1 cellular context compared by ENCODE assay signal in the genomic region with DNA sequence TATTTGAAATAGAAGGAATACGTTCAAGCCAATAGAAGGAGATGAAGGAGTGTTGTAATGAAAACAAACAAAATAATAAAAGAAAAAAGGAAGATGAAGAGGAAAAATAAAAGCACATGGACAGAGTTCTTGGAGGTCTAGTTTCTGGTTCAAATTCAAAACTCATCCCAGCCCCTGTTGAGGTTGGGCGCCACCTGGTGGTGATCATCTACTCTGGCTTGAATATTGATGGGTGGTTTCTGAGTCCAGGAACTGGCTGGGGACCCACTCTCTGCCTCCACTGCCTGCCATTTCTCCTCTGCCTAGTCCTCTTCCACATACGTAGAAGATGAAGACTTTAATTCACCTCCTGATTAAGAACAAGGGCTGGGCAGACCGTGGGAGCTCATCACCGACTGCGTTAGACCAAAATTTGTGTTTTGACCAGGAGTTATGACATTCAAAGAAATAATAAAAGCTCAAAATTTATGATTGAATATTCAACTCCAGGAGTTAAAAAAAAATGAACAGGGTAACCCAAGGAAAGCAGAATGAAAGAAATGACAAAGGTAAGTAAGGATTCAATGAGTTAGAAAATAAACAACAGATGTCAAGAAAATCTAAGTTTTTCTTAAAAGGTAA.
TF ChIP-seq lines count a peak whose summit lies in the region.

No MANE protein-coding gene starts in this region.

TF ChIP-seq in WTC11, 78 proteins besides CTCF, POLR2A, EP300 and RAD21 (continued from another document):
- TF ChIP-seq, protein P1, sequence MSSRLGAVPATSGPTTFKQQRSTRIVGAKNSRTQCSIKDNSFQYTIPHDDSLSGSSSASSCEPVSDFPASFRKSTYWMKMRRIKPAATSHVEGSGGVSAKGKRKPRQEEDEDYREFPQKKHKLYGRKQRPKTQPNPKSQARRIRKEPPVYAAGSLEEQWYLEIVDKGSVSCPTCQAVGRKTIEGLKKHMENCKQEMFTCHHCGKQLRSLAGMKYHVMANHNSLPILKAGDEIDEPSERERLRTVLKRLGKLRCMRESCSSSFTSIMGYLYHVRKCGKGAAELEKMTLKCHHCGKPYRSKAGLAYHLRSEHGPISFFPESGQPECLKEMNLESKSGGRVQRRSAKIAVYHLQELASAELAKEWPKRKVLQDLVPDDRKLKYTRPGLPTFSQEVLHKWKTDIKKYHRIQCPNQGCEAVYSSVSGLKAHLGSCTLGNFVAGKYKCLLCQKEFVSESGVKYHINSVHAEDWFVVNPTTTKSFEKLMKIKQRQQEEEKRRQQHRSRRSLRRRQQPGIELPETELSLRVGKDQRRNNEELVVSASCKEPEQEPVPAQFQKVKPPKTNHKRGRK (CRISPR knock-in tag; IDR thresholded peaks at IDR 0.05; ENCODE audit: borderline replicate concordance), result no peak
